28 cellular contexts compared by ENCODE assay signal in genomic region chrX:153538424-153538823, GRCh38. TPM values are rescaled to one million over a fixed set of nuclear protein-coding genes. Genes with fewer than 3 reads are reported as not detected.
"Had no signal": no experiment of that assay in that cellular context is flagged by ENCODE, and none has a peak within 500 bp of the region (broad histone marks: within the 10 kb centered on the region; RNA-seq: fewer than 3 reads in every experiment).

No MANE protein-coding gene starts in this region.

- H3K27ac Mint-ChIP-seq: activated B cell treated with CpG ODN at 0.5 μM for 24 hours; immature natural killer cell; nephron; stimulated activated memory B cell treated with anti-CD40 and anti-IgM and Interleukin-4, amounts not matched to agents 10 μg/mL and 1 μg/mL and 100 μg/mL, for 72 hours; T-helper 1 cell treated with Interleukin-12 subunit alpha and Interleukin-12 subunit beta and Interleukin-4 antibody, amounts not matched to agents 30 μg/mL and 1 μg/mL, for 36 hours had no signal

- DNase-seq: activated B cell treated with CpG ODN at 0.5 μM for 24 hours; activated CD4-positive, alpha-beta T cell treated with anti-CD3 and anti-CD28 coated beads for 4 hours; activated CD4-positive, alpha-beta T cell treated with anti-CD3 and anti-CD28 coated beads, Interleukin-2, amount 50 U/mL, for 48 hours; activated CD8-positive, alpha-beta memory T cell treated with anti-CD3 and anti-CD28 coated beads, Interleukin-2, amount 50 U/mL, for 48 hours; activated naive CD4-positive, alpha-beta T cell treated with Interleukin-2 at 50 U/mL for 16 hours; activated T-cell treated with anti-CD3 and anti-CD28 coated beads, Interleukin-2, amount 50 U/mL, for 48 hours; cortex of kidney; foreskin fibroblast; immature natural killer cell; left ventricle myocardium superior; mammary epithelial cell; midbrain; right cardiac atrium; small intestine; stimulated activated CD4-positive, alpha-beta T cell treated with anti-CD3 and anti-CD28 coated beads, Interleukin-2, amount 100 ng/mL, for 24 hours; T1000; transverse colon had no signal

- H3K36me3 ChIP-seq: transverse colon had no signal

- H3K27me3 ChIP-seq: transverse colon had no signal

- H3K9me3 ChIP-seq: transverse colon had no signal

- H3K27ac ChIP-seq: parathyroid adenoma, transverse colon had no signal

- ATAC-seq: left ventricle myocardium superior; right cardiac atrium; stimulated activated memory B cell treated with anti-CD40 and anti-IgM and Interleukin-4, amounts not matched to agents 10 μg/mL and 1 μg/mL and 100 μg/mL, for 72 hours had no signal

- H3K9me3 Mint-ChIP-seq: activated B cell treated with CpG ODN at 0.5 μM for 24 hours; immature natural killer cell; nephron; stimulated activated memory B cell treated with anti-CD40 and anti-IgM and Interleukin-4, amounts not matched to agents 10 μg/mL and 1 μg/mL and 100 μg/mL, for 72 hours; T-helper 1 cell treated with Interleukin-12 subunit alpha and Interleukin-12 subunit beta and Interleukin-4 antibody, amounts not matched to agents 30 μg/mL and 1 μg/mL, for 36 hours had no signal

- H3K36me3 Mint-ChIP-seq: immature natural killer cell; stimulated activated memory B cell treated with anti-CD40 and anti-IgM and Interleukin-4, amounts not matched to agents 10 μg/mL and 1 μg/mL and 100 μg/mL, for 72 hours had no signal

- H3K4me3 Mint-ChIP-seq: activated B cell treated with CpG ODN at 0.5 μM for 24 hours; immature natural killer cell; nephron; stimulated activated memory B cell treated with anti-CD40 and anti-IgM and Interleukin-4, amounts not matched to agents 10 μg/mL and 1 μg/mL and 100 μg/mL, for 72 hours; T-helper 1 cell treated with Interleukin-12 subunit alpha and Interleukin-12 subunit beta and Interleukin-4 antibody, amounts not matched to agents 30 μg/mL and 1 μg/mL, for 36 hours had no signal

- H3K4me3 ChIP-seq: transverse colon had no signal

- FAIRE-seq: endometrium, small intestine, urothelium cell line had no signal

- H3K4me1 ChIP-seq: parathyroid adenoma, transverse colon had no signal

- H3K4me1 Mint-ChIP-seq: activated B cell treated with CpG ODN at 0.5 μM for 24 hours; immature natural killer cell; stimulated activated memory B cell treated with anti-CD40 and anti-IgM and Interleukin-4, amounts not matched to agents 10 μg/mL and 1 μg/mL and 100 μg/mL, for 72 hours had no signal

RNA-seq across cellular contexts. Expression of gene ATP2B3, which starts 21.0 kb away (rescaled TPM):
- total RNA-seq: activated B cell treated with CpG ODN at 0.5 μM for 24 hours; activated CD8-positive, alpha-beta memory T cell treated with anti-CD3 and anti-CD28 coated beads for 36 hours; epithelial cell of proximal tubule; fibroblast of lung; kidney epithelial cell; left ventricle myocardium superior; mammary epithelial cell; pulmonary artery endothelial cell; right cardiac atrium; transverse colon had no signal
- polyA plus RNA-seq: fibroblast of lung, immature natural killer cell, mammary epithelial cell had no signal

RNA-seq across cellular contexts. Expression of gene BGN, which starts 43.6 kb away (rescaled TPM):
- total RNA-seq: activated B cell treated with CpG ODN at 0.5 μM for 24 hours; activated CD8-positive, alpha-beta memory T cell treated with anti-CD3 and anti-CD28 coated beads for 36 hours had no signal
- polyA plus RNA-seq: immature natural killer cell had no signal
